2 cellular contexts compared by ENCODE assay signal in the genomic region with DNA sequence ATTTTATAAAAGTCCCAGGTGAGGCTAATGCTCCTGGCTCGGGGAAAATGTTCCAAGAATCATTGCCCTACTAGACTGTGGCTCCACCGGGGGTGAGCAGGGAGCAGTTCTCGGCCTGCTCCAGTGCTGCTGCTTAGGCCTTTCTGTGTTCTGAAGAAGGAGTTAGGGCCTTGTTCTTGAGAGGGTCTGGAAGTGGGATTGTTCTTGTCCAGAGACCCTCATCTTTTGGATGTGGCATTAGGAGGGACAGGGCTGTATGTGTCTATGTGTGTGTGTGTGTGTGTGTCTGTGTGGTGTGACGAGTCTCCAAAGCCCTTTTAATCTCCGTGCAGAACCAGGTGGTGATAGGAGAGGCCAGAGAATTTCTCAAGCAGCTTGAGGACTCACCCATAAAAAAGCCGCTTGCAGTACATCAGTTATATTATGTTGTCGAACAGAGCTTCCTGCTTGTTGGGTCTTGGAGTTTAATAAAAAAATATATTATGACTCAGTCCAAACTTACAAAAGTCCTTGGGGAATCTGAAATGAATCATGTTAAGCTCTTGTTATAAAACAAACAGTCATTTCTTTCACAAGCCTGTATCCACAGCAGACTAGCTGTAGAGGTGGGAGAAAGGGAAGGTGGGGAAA.
A peak's percentile ranks its signal among the peaks of the same experiment; 100 is the strongest.
TF ChIP-seq lines count a peak whose summit lies in the region.

No MANE protein-coding gene starts in this region.

TF ChIP-seq in SK-N-SH, 30 proteins besides CTCF, POLR2A, EP300 and RAD21 (continued from another document):
- TF ChIP-seq USF2 (IDR thresholded peaks at IDR 0.05; ENCODE audit: borderline replicate concordance, low read depth, low read length) = no peak
- TF ChIP-seq RCOR1 (IDR thresholded peaks at IDR 0.05; ENCODE audit: low read length) = no peak
- TF ChIP-seq PBX3 (IDR thresholded peaks at IDR 0.05) = peak; percentile 43; the same call in 1 of the 2 replicates
- no peak for TF ChIP-seq MXI1 (IDR thresholded peaks at IDR 0.05; ENCODE audit: low read depth, low read length)
- no peak for TF ChIP-seq ELF1 (IDR thresholded peaks at IDR 0.05)
- no peak for TF ChIP-seq RFX5 (IDR thresholded peaks at IDR 0.05; ENCODE audit: low read length)
- no peak; the same call in 1 of the 2 replicates for TF ChIP-seq NFIC (IDR thresholded peaks at IDR 0.05; ENCODE audit: borderline replicate concordance)
- TF ChIP-seq TEAD4 (IDR thresholded peaks at IDR 0.05; ENCODE audit: borderline replicate concordance, insufficient read depth) = 0 out of 2 replicates have a peak, but pooled peaks have one; percentile 20
- no peak for TF ChIP-seq ZBTB33 (IDR thresholded peaks at IDR 0.05; ENCODE audit: borderline replicate concordance, low read depth)
- TF ChIP-seq TCF12 (IDR thresholded peaks at IDR 0.05) = peak; percentile 59
- peak; percentile 82 for TF ChIP-seq FOSL2 (IDR thresholded peaks at IDR 0.05; ENCODE audit: borderline replicate concordance, low read depth)
- TF ChIP-seq, protein P1, sequence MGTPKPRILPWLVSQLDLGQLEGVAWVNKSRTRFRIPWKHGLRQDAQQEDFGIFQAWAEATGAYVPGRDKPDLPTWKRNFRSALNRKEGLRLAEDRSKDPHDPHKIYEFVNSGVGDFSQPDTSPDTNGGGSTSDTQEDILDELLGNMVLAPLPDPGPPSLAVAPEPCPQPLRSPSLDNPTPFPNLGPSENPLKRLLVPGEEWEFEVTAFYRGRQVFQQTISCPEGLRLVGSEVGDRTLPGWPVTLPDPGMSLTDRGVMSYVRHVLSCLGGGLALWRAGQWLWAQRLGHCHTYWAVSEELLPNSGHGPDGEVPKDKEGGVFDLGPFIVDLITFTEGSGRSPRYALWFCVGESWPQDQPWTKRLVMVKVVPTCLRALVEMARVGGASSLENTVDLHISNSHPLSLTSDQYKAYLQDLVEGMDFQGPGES (IDR thresholded peaks at IDR 0.05; ENCODE audit: low read depth, low read length) = no peak
- peak; percentile 45 for TF ChIP-seq JUND (IDR thresholded peaks at IDR 0.05)
- TF ChIP-seq SIN3A (IDR thresholded peaks at IDR 0.05; ENCODE audit: borderline replicate concordance, low read depth, low read length) = no peak
TF ChIP-seq in SK-N-SH: peak in this region for 5.

TF ChIP-seq in HepG2, 621 proteins besides CTCF, POLR2A, EP300 and RAD21:
- TF ChIP-seq PRDM10 (CRISPR knock-in tag; IDR thresholded peaks at IDR 0.05; ENCODE audit: low read depth) = no peak
- TF ChIP-seq ZNF547 (CRISPR knock-in tag; IDR thresholded peaks at IDR 0.05) = no peak
- no peak for TF ChIP-seq ATM (IDR thresholded peaks at IDR 0.05; ENCODE audit: borderline replicate concordance)
- no peak for TF ChIP-seq NFE2 (CRISPR knock-in tag; IDR thresholded peaks at IDR 0.05)
- no peak for TF ChIP-seq NR2F6 (IDR thresholded peaks at IDR 0.05)
- TF ChIP-seq NR2F6 (CRISPR knock-in tag; IDR thresholded peaks at IDR 0.05) = no peak
- TF ChIP-seq KDM1A (CRISPR knock-in tag; IDR thresholded peaks at IDR 0.05) = no peak
- TF ChIP-seq, protein P2, sequence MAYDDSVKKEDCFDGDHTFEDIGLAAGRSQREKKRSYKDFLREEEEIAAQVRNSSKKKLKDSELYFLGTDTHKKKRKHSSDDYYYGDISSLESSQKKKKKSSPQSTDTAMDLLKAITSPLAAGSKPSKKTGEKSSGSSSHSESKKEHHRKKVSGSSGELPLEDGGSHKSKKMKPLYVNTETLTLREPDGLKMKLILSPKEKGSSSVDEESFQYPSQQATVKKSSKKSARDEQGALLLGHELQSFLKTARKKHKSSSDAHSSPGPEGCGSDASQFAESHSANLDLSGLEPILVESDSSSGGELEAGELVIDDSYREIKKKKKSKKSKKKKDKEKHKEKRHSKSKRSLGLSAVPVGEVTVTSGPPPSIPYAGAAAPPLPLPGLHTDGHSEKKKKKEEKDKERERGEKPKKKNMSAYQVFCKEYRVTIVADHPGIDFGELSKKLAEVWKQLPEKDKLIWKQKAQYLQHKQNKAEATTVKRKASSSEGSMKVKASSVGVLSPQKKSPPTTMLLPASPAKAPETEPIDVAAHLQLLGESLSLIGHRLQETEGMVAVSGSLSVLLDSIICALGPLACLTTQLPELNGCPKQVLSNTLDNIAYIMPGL (CRISPR knock-in tag; IDR thresholded peaks at IDR 0.05; ENCODE audit: borderline replicate concordance in 1 of 2, low read depth in 1 of 2) = no peak
- no peak for TF ChIP-seq KMT2B (CRISPR knock-in tag; IDR thresholded peaks at IDR 0.05)
- no peak for TF ChIP-seq TMF1 (CRISPR knock-in tag; IDR thresholded peaks at IDR 0.05; ENCODE audit: low read depth)
